In genomic region chr17:65068391-65068790, GRCh38 we compare ENCODE assay signal across 5 cellular contexts. TPM values are rescaled to one million over a fixed set of nuclear protein-coding genes. Genes with fewer than 3 reads are reported as not detected.
DNase-seq lines count a peak whose midpoint lies in the region; ATAC-seq, FAIRE-seq and TF ChIP-seq lines count a peak whose summit lies in the region.
"Not testable (repeated sequence)": the region's sequence is repeated elsewhere in the genome, so short reads cannot be mapped to it uniquely, and the experiment has no call there.

No MANE protein-coding gene starts in this region.

- not testable (repeated sequence) for H3K36me3 Mint-ChIP-seq in nephron progenitor cell (ENCODE audit: low read depth)

- BruUV-seq in K562 (replicated peaks; lab: Mats Ljungman, UMichigan); endothelial cell of umbilical vein (replicated peaks; lab: Mats Ljungman, UMichigan): not testable (repeated sequence)

- H3K79me2 ChIP-seq in K562 (ENCODE audit: control insufficient read depth, insufficient read depth, low read length); endothelial cell of umbilical vein (ENCODE audit: control insufficient read depth, insufficient read depth, low read length): not testable (repeated sequence)

- intact Hi-C loops in K562 (cut with micrococcal nuclease); endothelial cell of umbilical vein (cut with micrococcal nuclease); thyroid gland (cut with DNase I): not testable (repeated sequence)

- not testable (repeated sequence) for TF ChIP-seq RAD21 in K562 (CRISPR knock-in tag; conservative IDR thresholded peaks at IDR 0.05 in 1 of 2, IDR thresholded peaks at IDR 0.05 in 1 of 2)

- not testable (repeated sequence) for H3K9ac ChIP-seq in K562 (ENCODE audit: insufficient read depth in 1 of 2, low read depth in 2 of 2, low read length in 2 of 2); endothelial cell of umbilical vein (replicated peaks; ENCODE audit: extremely low read depth, insufficient read depth, low read length)

- H3K4me1 Mint-ChIP-seq in nephron progenitor cell, result peaks cover 26% of the 10 kb centered on the region

- not testable (repeated sequence) for H3K4me3 Mint-ChIP-seq in nephron progenitor cell

- H3K27me3 ChIP-seq in K562 (ENCODE audit: control insufficient read depth in 2 of 2, insufficient read depth in 2 of 2, low read length in 2 of 2); thyroid gland: not testable (repeated sequence)
- H3K27me3 ChIP-seq in endothelial cell of umbilical vein (ENCODE audit: control insufficient read depth in 2 of 2, insufficient read depth in 2 of 2, low read length in 2 of 2), result peaks cover 10 to 27% of the 10 kb centered on the region in 2 experiments

- dilution Hi-C loops in endothelial cell of umbilical vein (cut with MboI; ENCODE audit: extremely low pct_ligation_motif_present, low sequenced_read_pairs), result not testable (repeated sequence)

- not testable (repeated sequence) for DNase-seq in K562 (ENCODE audit: extremely low read depth in 1 of 4, low spot score in 3 of 4); endothelial cell of umbilical vein (ENCODE audit: low read depth, low spot score); nephron progenitor cell
- peak; percentile 9 to 24 for DNase-seq in thyroid gland

- not testable (repeated sequence) for H3K27me3 Mint-ChIP-seq in nephron progenitor cell (ENCODE audit: low read depth, poor library complexity)

- 18% methylated on average over 2 of the region's 4 CpGs for WGBS in K562 (ENCODE audit: insufficient coverage, low coverage, missing lambda C conversion rate)
- WGBS in thyroid gland, 2 donors, result 44 to 48% methylated on average over 4 of the region's 4 CpGs

- H3K9me3 Mint-ChIP-seq in nephron progenitor cell, result not testable (repeated sequence)

- peak overlapping the region; percentile 19 for H3K27ac Mint-ChIP-seq in nephron progenitor cell

- TF ChIP-seq EP300 in K562 (IDR thresholded peaks at IDR 0.05; ENCODE audit: low read length), result not testable (repeated sequence)

- not testable (repeated sequence) for H3K4me3 ChIP-seq in HEK293 (ENCODE audit: low read depth, low read length); K562; endothelial cell of umbilical vein (replicated peaks in 1 of 3; ENCODE audit: insufficient read depth in 1 of 3, low read depth in 1 of 3, low read length in 3 of 3); thyroid gland (replicated peaks in 1 of 3)

- not testable (repeated sequence) for ATAC-seq in K562

- H3K9me3 ChIP-seq in HEK293 (ENCODE audit: control insufficient read depth, insufficient read depth, low read depth, low read length); K562 (replicated peaks; ENCODE audit: control insufficient read depth, insufficient read depth, low read depth, low read length); endothelial cell of umbilical vein (replicated peaks; ENCODE audit: control insufficient read depth, insufficient read depth, low read length); thyroid gland: not testable (repeated sequence)

- H3K4me2 ChIP-seq in K562 (ENCODE audit: insufficient read depth, low read length); endothelial cell of umbilical vein (ENCODE audit: insufficient read depth, low read length): not testable (repeated sequence)

- H4K20me1 ChIP-seq in K562 (replicated peaks; ENCODE audit: control insufficient read depth, insufficient read depth, low read length); endothelial cell of umbilical vein (replicated peaks; ENCODE audit: control insufficient read depth, extremely low read depth, insufficient read depth, low read length): not testable (repeated sequence)

- CTCF ChIA-PET in HEK293 (lab: Yijun Ruan, JAX); K562 (lab: Yijun Ruan, JAX; ENCODE audit: low intra/inter-chr PET ratio); endothelial cell of umbilical vein (lab: Charles Lee): not testable (repeated sequence)

- FAIRE-seq in K562 (lab: Jason Lieb, UNC), result not testable (repeated sequence)
- peak; percentile 50 for FAIRE-seq in endothelial cell of umbilical vein (lab: Jason Lieb, UNC)

- not testable (repeated sequence) for H2AFZ ChIP-seq in K562 (ENCODE audit: low read depth, low read length); endothelial cell of umbilical vein (ENCODE audit: low read depth, low read length)

- H3K4me1 ChIP-seq in HEK293 (ENCODE audit: control insufficient read depth, insufficient read depth, low read length); endothelial cell of umbilical vein (ENCODE audit: control insufficient read depth, extremely low read depth, insufficient read depth, low read length); thyroid gland: not testable (repeated sequence)
- peaks cover 3 to 15% of the 10 kb centered on the region in 2 experiments; a peak in 4 of 5 replicates for H3K4me1 ChIP-seq in K562 (replicated peaks in 1 of 2; ENCODE audit: control insufficient read depth in 2 of 2, insufficient read depth in 2 of 2, low read length in 2 of 2)

- TF ChIP-seq POLR2A in K562 (conservative IDR thresholded peaks at IDR 0.05); endothelial cell of umbilical vein (IDR thresholded peaks at IDR 0.05; ENCODE audit: low read depth, low read length); thyroid gland (IDR thresholded peaks at IDR 0.05): not testable (repeated sequence)

- not testable (repeated sequence) for H3K36me3 ChIP-seq in HEK293 (ENCODE audit: control insufficient read depth in 2 of 2, insufficient read depth in 1 of 2, low read length in 2 of 2); K562 (ENCODE audit: control insufficient read depth, insufficient read depth, low read length); endothelial cell of umbilical vein (ENCODE audit: control insufficient read depth in 2 of 2, extremely low read depth in 1 of 2, insufficient read depth in 2 of 2, low read length in 2 of 2); thyroid gland

- POLR2A ChIA-PET in HEK293 (lab: Yijun Ruan, JAX); endothelial cell of umbilical vein (lab: Charles Lee): not testable (repeated sequence)
- POLR2A ChIA-PET in K562 (lab: Yijun Ruan, JAX), result interaction anchor here (1.6 kb wide), 1 partner anchor 10 kb away, joined by 3 read pairs; no protein-coding TSS in a partner anchor

- not testable (repeated sequence) for H3K27ac ChIP-seq in HEK293 (ENCODE audit: extremely low read depth, low read depth, low read length); K562 (ENCODE audit: extremely low read depth, low read depth, low read length); endothelial cell of umbilical vein (ENCODE audit: insufficient read depth, low read depth, low read length); thyroid gland

- TF ChIP-seq CTCF in HEK293 (tag by site-specific recombination; IDR thresholded peaks at IDR 0.05); K562 (IDR thresholded peaks at IDR 0.05 in 2 of 3, conservative IDR thresholded peaks at IDR 0.05 in 1 of 3; ENCODE audit: insufficient read depth in 2 of 3, low read depth in 1 of 3, low read length in 3 of 3); endothelial cell of umbilical vein (IDR thresholded peaks at IDR 0.05; ENCODE audit: extremely low read depth in 1 of 2, insufficient read depth in 1 of 2, low read depth in 1 of 2, low read length in 2 of 2); nephron progenitor cell (IDR thresholded peaks at IDR 0.05); thyroid gland (IDR thresholded peaks at IDR 0.05): not testable (repeated sequence)

- H3K9me1 ChIP-seq in K562 (ENCODE audit: control insufficient read depth, insufficient read depth, low read length); endothelial cell of umbilical vein (replicated peaks; ENCODE audit: control insufficient read depth, extremely low read depth, insufficient read depth, low read length): not testable (repeated sequence)

- in situ Hi-C loops in K562 (cut with MboI), result not testable (repeated sequence)

RNA-seq across cellular contexts. Expression of gene GNA13, which starts 11.9 kb away (rescaled TPM):
- total RNA-seq in K562 (2011; cell fraction: chromatin; rRNA removed; ENCODE audit: low replicate concordance), result 12.0 and 26.6 TPM in 2 replicates
- total RNA-seq in K562 (2011; cell fraction: nucleolus; rRNA removed), result 8.8 and 10.1 TPM in 2 replicates
- total RNA-seq in K562 (2011; cell fraction: nucleoplasm; rRNA removed), result 17.5 and 28.5 TPM in 2 replicates
- total RNA-seq in K562 (2014; rRNA removed), result 20.5 and 22.2 TPM in 2 replicates
- 38.7 and 44.2 TPM in 2 replicates for total RNA-seq in K562 (2014; rRNA removed; fragmentation: Illumina TruSeq; extraction: Trizol)
- 35.6 and 38.0 TPM in 2 replicates for total RNA-seq in K562 (2015; rRNA removed; fragmentation: Illumina TruSeq; extraction: Trizol)
- 29.4 and 30.8 TPM in 2 replicates for total RNA-seq in K562 (2021)
- 29.3 and 40.5 TPM in 2 replicates for polyA plus RNA-seq in K562 (2011; rRNA removed)
- polyA plus RNA-seq in K562 (2011; cell fraction: cytosol; rRNA removed), result 9.9 and 17.5 TPM in 2 replicates
- 8.6 and 13.7 TPM in 2 replicates for polyA plus RNA-seq in K562 (2011; cell fraction: nucleus; rRNA removed)
- 21.4 and 28.1 TPM in 2 replicates for polyA plus RNA-seq in K562 (2012)
- polyA plus RNA-seq in K562 (2014; fragmentation: Illumina TruSeq; extraction: Trizol), result 27.6 and 31.3 TPM in 2 replicates
- 10 to 100 TPM in 1 of 2 experiments, 1 to 10 TPM in 1; 9.3 to 11.9 TPM for polyA plus RNA-seq in K562 (2014; fragmentation: Nextera tagmentation; extraction: Ambion mirVana)
- polyA plus RNA-seq in K562 (2014; rRNA removed), result 15.5 and 19.2 TPM in 2 replicates
- 67.1 and 72.1 TPM in 2 replicates for polyA minus RNA-seq in K562 (2011; rRNA and poly(A)+ RNA removed)
- 15.6 and 21.8 TPM in 2 replicates for polyA minus RNA-seq in K562 (2011; cell fraction: cytosol; rRNA and poly(A)+ RNA removed)
- 10.1 and 17.4 TPM in 2 replicates for polyA minus RNA-seq in K562 (2011; cell fraction: nucleus; rRNA and poly(A)+ RNA removed)
- 36.4 and 40.1 TPM in 2 replicates for total RNA-seq in endothelial cell of umbilical vein
- 15.1 and 17.1 TPM in 2 replicates for polyA plus RNA-seq in endothelial cell of umbilical vein
- polyA plus RNA-seq in endothelial cell of umbilical vein (2011; cell fraction: cytosol; rRNA removed), result 18.5 and 19.1 TPM in 2 replicates
- polyA plus RNA-seq in endothelial cell of umbilical vein (2011; cell fraction: nucleus; rRNA removed), result 11.9 and 16.8 TPM in 2 replicates
- polyA plus RNA-seq in endothelial cell of umbilical vein (2012), result 26.7 and 33.7 TPM in 2 replicates
- 33.1 and 38.6 TPM in 2 replicates for polyA minus RNA-seq in endothelial cell of umbilical vein
- polyA minus RNA-seq in endothelial cell of umbilical vein (2011; cell fraction: cytosol; rRNA and poly(A)+ RNA removed), result 25.4 TPM
- polyA minus RNA-seq in endothelial cell of umbilical vein (2011; cell fraction: nucleus; rRNA and poly(A)+ RNA removed), result 18.2 and 24.7 TPM in 2 replicates
- 10 to 100 TPM; 39.4 to 59.4 (median 49.9) TPM for total RNA-seq in thyroid gland
